ENCODE assay signal across 8 cellular contexts in genomic region chrX:108091878-108092291, GRCh38. TPM values are rescaled to one million over a fixed set of nuclear protein-coding genes. Genes with fewer than 3 reads are reported as not detected.
DNase-seq lines count a peak whose midpoint lies in the region; ATAC-seq, FAIRE-seq and TF ChIP-seq lines count a peak whose summit lies in the region.
"Had no signal": no experiment of that assay in that cellular context is flagged by ENCODE, and none has a peak within 500 bp of the region (broad histone marks: within the 10 kb centered on the region; RNA-seq: fewer than 3 reads in every experiment).

No MANE protein-coding gene starts in this region.

- H4K20me1 ChIP-seq in astrocyte (ENCODE audit: insufficient read depth, low read length), result no peaks in the 10 kb centered on the region

- no peak overlapping the region for H3K27ac Mint-ChIP-seq in astrocyte (ENCODE audit: unreplicated experiment)

- FAIRE-seq in astrocyte (lab: Jason Lieb, UNC), result no peak

- H3K4me2 ChIP-seq in astrocyte (ENCODE audit: low read length), result peak overlapping the region; percentile 83

- intact Hi-C loops in left colon (cut with DNase I, micrococcal nuclease) (no loop called here), tibial artery (cut with DNase I; ENCODE audit: low total_unique reads) (no loop called here)

- H3K36me3 ChIP-seq in astrocyte (ENCODE audit: insufficient read depth, low read length), result no peaks in the 10 kb centered on the region
- H3K36me3 ChIP-seq in tibial artery, result peaks cover 0 to 9% (median 5%) of the 10 kb centered on the region in 3 donors

- H3K27ac ChIP-seq in astrocyte (ENCODE audit: low read depth, low read length), result peak overlapping the region; percentile 42
- H3K27ac ChIP-seq in tibial artery, result peak overlapping the region; percentile 83 to 90

- H3K27me3 Mint-ChIP-seq in astrocyte (ENCODE audit: low read depth, unreplicated experiment), result no peaks in the 10 kb centered on the region

- H2AFZ ChIP-seq in astrocyte (ENCODE audit: low read depth, low read length), result peak overlapping the region; percentile 92

- peak; percentile 44 for ATAC-seq in GM21381 (IDR thresholded peaks at IDR 0.05; ENCODE audit: unreplicated experiment)
- peak; percentile 17 for ATAC-seq in HG03558 (IDR thresholded peaks at IDR 0.05; ENCODE audit: extremely low read depth, unreplicated experiment)
- peak; percentile 66 for ATAC-seq in left colon

- DNase-seq in astrocyte (ENCODE audit: low read depth), result no peak
- peak; percentile 66 to 70 for DNase-seq in left colon
- no peak for DNase-seq in tibial artery
- DNase-seq in 8988T, result no peak

- no peaks in the 10 kb centered on the region for H3K27me3 ChIP-seq in astrocyte (ENCODE audit: insufficient read depth, low read length)
- no peaks in the 10 kb centered on the region for H3K27me3 ChIP-seq in tibial artery

- H3K9me3 ChIP-seq in astrocyte (ENCODE audit: insufficient read depth, low read depth, low read length) (no peaks in the 10 kb centered on the region), tibial artery (no peaks in the 10 kb centered on the region)

- peak overlapping the region; percentile 98 for H3K9ac ChIP-seq in astrocyte (ENCODE audit: low read length)

- H3K36me3 Mint-ChIP-seq in astrocyte (ENCODE audit: low read depth, unreplicated experiment), result no peaks in the 10 kb centered on the region

- no peak overlapping the region for H3K4me3 Mint-ChIP-seq in astrocyte (ENCODE audit: unreplicated experiment)

- H3K79me2 ChIP-seq in astrocyte (ENCODE audit: insufficient read depth, low read length), result peaks cover 37% of the 10 kb centered on the region

- TF ChIP-seq CTCF in GM12875 (IDR thresholded peaks at IDR 0.05; ENCODE audit: borderline replicate concordance, insufficient read depth, low read depth, low read length) (no peak), astrocyte (IDR thresholded peaks at IDR 0.05; ENCODE audit: insufficient read depth, low read depth, low read length) (no peak), tibial artery (IDR thresholded peaks at IDR 0.05) (no peak)

- H3K9me3 Mint-ChIP-seq in astrocyte (ENCODE audit: unreplicated experiment), result no peaks in the 10 kb centered on the region

- no peaks in the 10 kb centered on the region for H3K4me1 ChIP-seq in astrocyte (ENCODE audit: insufficient read depth, low read length)
- peaks cover 0 to 6% (median 0%) of the 10 kb centered on the region in 4 donors for H3K4me1 ChIP-seq in tibial artery

- peaks cover 3% of the 10 kb centered on the region for H3K4me1 Mint-ChIP-seq in astrocyte (ENCODE audit: low read depth, unreplicated experiment)

- peak overlapping the region; percentile 73 for H3K4me3 ChIP-seq in GM12875 (ENCODE audit: low read depth, low read length)
- H3K4me3 ChIP-seq in astrocyte (ENCODE audit: insufficient read depth, low read depth, low read length), result peak overlapping the region; percentile 84
- peak overlapping the region; percentile 66 to 71 for H3K4me3 ChIP-seq in tibial artery

RNA-seq across cellular contexts. Expression of gene ATG4A, which starts 0.3 kb away (rescaled TPM):
- total RNA-seq in astrocyte, result 10.7 and 11.5 TPM in 2 replicates
- total RNA-seq in left colon, result 10 to 100 TPM; 19.9 to 21.4 TPM

RNA-seq across cellular contexts. Expression of gene PSMD10, which starts 0.5 kb away (rescaled TPM):
- total RNA-seq in astrocyte (47.3 and 49.6 TPM in 2 replicates), left colon (10 to 100 TPM; 31.4 to 34.8 TPM)

RNA-seq across cellular contexts. Expression of gene VSIG1, which starts 47.0 kb away (rescaled TPM):
- total RNA-seq in astrocyte, result not detected in 2 replicates
- under 1 TPM in 1 of 2 donors, not detected in 1; 0.50 TPM for total RNA-seq in left colon
- total RNA-seq: subcutaneous adipose tissue had no signal

Comparison
In these comparisons a context has a peak if more than half of its experiments do, and no peak if none do; other contexts are left out.
1. DNase-seq: peak in left colon (2 of 2); none in astrocyte (single experiment), tibial artery (0 of 2) and 8988T (single experiment).
2. Peak in every context shown above with its lines, with median percentiles within 50 percentile points of each other: H3K4me3 ChIP-seq and ATAC-seq.